8 cellular contexts compared by ENCODE assay signal in the genomic region with DNA sequence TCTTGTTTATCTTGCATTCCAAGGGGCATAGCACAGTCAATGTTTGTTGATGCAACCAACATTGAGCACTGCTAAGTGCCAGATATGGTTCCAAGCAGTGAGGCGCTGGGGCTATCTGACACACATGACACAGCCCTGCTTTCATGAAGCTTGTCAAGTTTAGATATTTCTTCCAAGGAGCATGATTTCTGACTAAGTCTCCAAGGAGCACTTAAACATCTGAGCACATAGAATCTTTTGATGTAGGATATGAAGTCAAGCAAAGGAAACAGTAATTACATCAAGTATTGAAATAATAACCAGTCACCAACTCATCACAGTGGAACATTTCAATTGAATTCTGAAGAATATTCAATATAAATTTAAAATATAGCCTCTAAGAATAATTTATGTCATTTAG.
"Had no signal": no experiment of that assay in that cellular context is flagged by ENCODE, and none has a peak within 500 bp of the region (broad histone marks: within the 10 kb centered on the region; RNA-seq: fewer than 3 reads in every experiment).

No MANE protein-coding gene starts in this region.

- H3K4me3 ChIP-seq: GM23248, GM23338, HAP-1 had no signal

- DNase-seq: GM23248, GOT3, H7, H9, HCEC 1CT, HFFc6 had no signal

- H3K36me3 ChIP-seq: HAP-1 had no signal

- H3K4me2 ChIP-seq: GM23338 had no signal

- H3K9ac ChIP-seq: GM23248 had no signal

- H3K9me3 ChIP-seq: HAP-1 had no signal

- H2AFZ ChIP-seq: GM23248, GM23338 had no signal

- H3K27ac ChIP-seq: GM23248 had no signal
